Comparison of ENCODE assay signal across 27 cellular contexts in the genomic region with DNA sequence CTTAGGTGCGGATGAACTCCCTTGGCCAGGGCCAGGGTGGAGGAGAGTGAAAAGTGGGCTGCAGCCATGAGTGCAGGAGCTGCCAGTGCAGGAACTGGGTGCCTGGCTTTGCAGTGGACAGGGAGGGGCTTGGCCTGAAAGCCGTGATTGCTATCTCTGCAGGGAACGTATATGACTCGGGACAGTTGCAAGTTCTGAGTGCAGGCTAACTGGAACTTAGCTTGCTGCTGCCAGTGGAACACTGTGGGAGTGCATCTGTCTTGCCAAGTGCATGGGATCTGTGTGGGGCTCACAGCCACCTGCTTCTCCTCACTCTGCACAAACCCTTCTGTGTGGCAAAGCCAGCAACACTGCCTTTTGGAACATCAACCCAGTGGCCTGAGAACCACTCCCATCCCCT.
"Had no signal": no experiment of that assay in that cellular context is flagged by ENCODE, and none has a peak within 500 bp of the region (broad histone marks: within the 10 kb centered on the region; RNA-seq: fewer than 3 reads in every experiment).

No MANE protein-coding gene starts in this region.

- ATAC-seq: activated CD4-positive, alpha-beta T cell treated with anti-CD3 and anti-CD28 coated beads for 36 hours; activated CD8-positive, alpha-beta memory T cell treated with anti-CD3 and anti-CD28 coated beads, Interleukin-2, amount 10 ng/mL, durations not matched to agents 7 days and 5 days; activated CD8-positive, alpha-beta T cell treated with anti-CD3 and anti-CD28 coated beads, Interleukin-2, amount 10 ng/mL, durations not matched to agents 7 days and 5 days; activated naive CD4-positive, alpha-beta T cell treated with anti-CD3 and anti-CD28 coated beads, Interleukin-2, amount 50 U/mL, for 72 hours; activated T-cell treated with anti-CD3 and anti-CD28 coated beads, Interleukin-2, amount 50 U/mL, for 72 hours; effector memory CD8-positive, alpha-beta T cell; gastroesophageal sphincter had no signal

- H3K4me1 ChIP-seq: esophagus squamous epithelium, gastroesophageal sphincter had no signal

- H3K27me3 ChIP-seq: brain microvascular endothelial cell, esophagus squamous epithelium, gastroesophageal sphincter had no signal

- H3K4me3 ChIP-seq: esophagus squamous epithelium, gastroesophageal sphincter had no signal

- H3K36me3 ChIP-seq: brain microvascular endothelial cell, esophagus squamous epithelium had no signal

- H3K27ac ChIP-seq: brain microvascular endothelial cell, esophagus squamous epithelium, gastroesophageal sphincter had no signal

- FAIRE-seq: astrocyte, colon had no signal

- DNase-seq: activated CD4-positive, alpha-beta memory T cell treated with anti-CD3 and anti-CD28 coated beads for 36 hours; activated CD4-positive, alpha-beta T cell treated with anti-CD3 and anti-CD28 coated beads for 36 hours; activated CD4-positive, alpha-beta T cell treated with anti-CD3 and anti-CD28 coated beads, Interleukin-2, amount 10 ng/mL, durations not matched to agents 24 days and 14 days; activated CD4-positive, CD25-positive, alpha-beta regulatory T cell; activated CD4-positive, CD25-positive, alpha-beta regulatory T cell treated with anti-CD3 and anti-CD28 coated beads, Interleukin-2, amount 50 U/mL, for 72 hours; activated CD8-positive, alpha-beta memory T cell treated with anti-CD3 and anti-CD28 coated beads, Interleukin-2, amount 10 ng/mL, durations not matched to agents 7 days and 5 days; activated CD8-positive, alpha-beta memory T cell treated with anti-CD3 and anti-CD28 coated beads, Interleukin-2, amount 50 U/mL, for 4 hours; activated CD8-positive, alpha-beta T cell treated with anti-CD3 and anti-CD28 coated beads, Interleukin-2, amount 10 ng/mL, durations not matched to agents 7 days and 5 days; activated gamma-delta T cell; activated naive CD4-positive, alpha-beta T cell; activated naive CD4-positive, alpha-beta T cell treated with anti-CD3 and anti-CD28 coated beads, Interleukin-2, amount 10 ng/mL, durations not matched to agents 7 days and 5 days; activated naive CD8-positive, alpha-beta T cell treated with anti-CD3 and anti-CD28 coated beads, Interleukin-2, amount 10 ng/mL, durations not matched to agents 7 days and 5 days; activated T-cell treated with anti-CD3 and anti-CD28 coated beads, Interleukin-2, amount 50 U/mL, for 1 hour; activated T-cell treated with anti-CD3 and anti-CD28 coated beads, Interleukin-2, amount 50 U/mL, for 72 hours; brain microvascular endothelial cell; caudate nucleus; cortex of kidney; effector CD4-positive, alpha-beta T cell; effector memory CD8-positive, alpha-beta T cell; esophagus squamous epithelium; foreskin melanocyte; head of caudate nucleus; T-helper 2 cell had no signal
